ENCODE assay signal across 25 cellular contexts in the genomic region with DNA sequence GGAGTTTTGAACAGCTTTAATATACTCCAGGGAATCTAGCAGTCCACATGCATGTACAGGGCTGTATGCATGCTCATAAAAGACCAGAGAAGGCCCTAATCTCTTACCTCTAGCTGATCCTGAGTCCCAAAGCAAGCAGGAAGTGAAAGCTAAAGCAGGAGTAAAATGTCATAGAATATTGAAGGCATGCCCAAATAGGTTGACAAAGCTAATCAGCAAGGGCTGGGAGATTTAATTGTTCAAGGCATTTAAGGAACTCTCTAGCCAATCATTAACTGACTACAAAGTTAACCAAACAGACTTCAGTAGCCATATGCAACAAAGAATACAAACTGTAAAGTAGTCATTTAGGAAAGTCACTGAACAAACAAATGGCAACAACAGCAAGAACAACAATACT.
"Had no signal": no experiment of that assay in that cellular context is flagged by ENCODE, and none has a peak within 500 bp of the region (broad histone marks: within the 10 kb centered on the region; RNA-seq: fewer than 3 reads in every experiment).

No MANE protein-coding gene starts in this region.

- H3K9me3 ChIP-seq: ovary, vagina had no signal

- H3K4me3 ChIP-seq: left ventricle myocardium inferior, lung, ovary, smooth muscle cell, tibial nerve, upper lobe of left lung, vagina had no signal

- ATAC-seq: naive thymus-derived CD4-positive, alpha-beta T cell; natural killer cell treated with Interleukin-12 subunit alpha and Interleukin-12 subunit beta and Interleukin-15 and Interleukin-18, amount 100 ng/mL, for 72 hours; right cardiac atrium; sciatic nerve; stimulated activated memory B cell treated with anti-CD40 and anti-IgM and Interleukin-4, amounts not matched to agents 10 μg/mL and 1 μg/mL and 100 μg/mL, for 72 hours; stimulated activated naive CD8-positive, alpha-beta T cell treated with anti-CD3 and anti-CD28 coated beads, Interleukin-15, amount 100 ng/mL, for 72 hours had no signal

- H3K4me1 ChIP-seq: left ventricle myocardium inferior, tibial nerve, upper lobe of left lung, vagina had no signal

- H3K27me3 ChIP-seq: ovary, tibial nerve, upper lobe of left lung, vagina had no signal

- H3K36me3 ChIP-seq: left ventricle myocardium inferior, ovary, tibial nerve, upper lobe of left lung, vagina had no signal

- DNase-seq: hypothalamus; immature natural killer cell; kidney; left ventricle myocardium inferior; mesendoderm; naive thymus-derived CD4-positive, alpha-beta T cell; ovary; retina; right cardiac atrium; stimulated activated CD4-positive, alpha-beta T cell treated with anti-CD3 and anti-CD28 coated beads, Interleukin-1b, Interleukin-23, amount 100 ng/mL, for 48 hours; stimulated activated CD4-positive, alpha-beta T cell treated with anti-CD3 and anti-CD28 coated beads, Interleukin-2, amount 100 ng/mL, for 48 hours; stimulated activated CD4-positive, alpha-beta T cell treated with anti-CD3 and anti-CD28 coated beads, Interleukin-4, amount 100 ng/mL, for 4 hours; stimulated activated CD8-positive, alpha-beta memory T cell treated with anti-CD3 and anti-CD28 coated beads, Interleukin-4, amount 100 ng/mL, for 48 hours; stimulated activated naive CD4-positive, alpha-beta T cell treated with Interleukin-2 at 50 U/mL for 16 hours; stimulated activated naive CD8-positive, alpha-beta T cell treated with anti-CD3 and anti-CD28 coated beads, Interleukin-15, amount 100 ng/mL, for 72 hours; substantia nigra had no signal

- FAIRE-seq: islet of Langerhans, kidney had no signal

- H3K27ac ChIP-seq: left ventricle myocardium inferior, ovary, tibial nerve, upper lobe of left lung, vagina had no signal
